10 cellular contexts compared by ENCODE assay signal in genomic region chr1:67793562-67793961, GRCh38. TPM values are rescaled to one million over a fixed set of nuclear protein-coding genes. Genes with fewer than 3 reads are reported as not detected.
A peak's percentile ranks its signal among the peaks of the same experiment; 100 is the strongest.
DNase-seq lines count a peak whose midpoint lies in the region; TF ChIP-seq lines count a peak whose summit lies in the region.
"Had no signal": no experiment of that assay in that cellular context is flagged by ENCODE, and none has a peak within 500 bp of the region (broad histone marks: within the 10 kb centered on the region; RNA-seq: fewer than 3 reads in every experiment).

No MANE protein-coding gene starts in this region.

- POLR2A ChIA-PET in HEK293T (lab: Yijun Ruan, JAX) = no interaction called here

- peak overlapping the region; percentile 29; the same call in 1 of the 2 replicates for H3K4me3 ChIP-seq in WI38 (ENCODE audit: low read depth, low read length)

- TF ChIP-seq CTCF in WI38 (IDR thresholded peaks at IDR 0.05; ENCODE audit: low read depth, low read length) = no peak
- no peak for TF ChIP-seq CTCF in GM10266 (IDR thresholded peaks at IDR 0.05; ENCODE audit: control insufficient read depth, insufficient read depth, low read depth, missing control alignments)

- CTCF ChIA-PET in HEK293T (lab: Yijun Ruan, JAX) = no interaction called here

- DNase-seq in Daoy (ENCODE audit: low read depth) (peak; percentile 23), fibroblast of peridontal ligament (ENCODE audit: extremely low read depth) (peak; percentile 72), renal cortical epithelial cell (ENCODE audit: low read depth) (peak; percentile 77), SW480 (ENCODE audit: low spot score) (no peak), GM10266 (ENCODE audit: extremely low spot score) (no peak), HEK293T (ENCODE audit: extremely low spot score) (no peak), NAMALWA (ENCODE audit: low spot score) (no peak)
- DNase-seq: SIG-M5; stimulated activated CD4-positive, alpha-beta T cell treated with anti-CD3 and anti-CD28 coated beads, Interleukin-4, amount 100 ng/mL, for 4 hours had no signal

TF ChIP-seq in HEK293T, 16 proteins besides CTCF, POLR2A, EP300 and RAD21:
- no peak for TF ChIP-seq TARDBP (IDR thresholded peaks at IDR 0.05)
- TF ChIP-seq NFRKB (IDR thresholded peaks at IDR 0.05) = no peak
- TF ChIP-seq ZNF384 (IDR thresholded peaks at IDR 0.05) = no peak
- no peak for TF ChIP-seq FOXM1 (IDR thresholded peaks at IDR 0.05; ENCODE audit: borderline replicate concordance)
- no peak for TF ChIP-seq ARNT (IDR thresholded peaks at IDR 0.05)
- TF ChIP-seq ELF4 (IDR thresholded peaks at IDR 0.05) = no peak
- TF ChIP-seq LEF1 (IDR thresholded peaks at IDR 0.05; ENCODE audit: borderline replicate concordance) = no peak
- no peak for TF ChIP-seq PKNOX1 (IDR thresholded peaks at IDR 0.05)
- TF ChIP-seq CTBP1 (IDR thresholded peaks at IDR 0.05; ENCODE audit: borderline replicate concordance) = no peak
- TF ChIP-seq FOXK2 (IDR thresholded peaks at IDR 0.05) = no peak
- no peak for TF ChIP-seq SUZ12 (IDR thresholded peaks at IDR 0.05)
- no peak for TF ChIP-seq HDGF (IDR thresholded peaks at IDR 0.05; ENCODE audit: borderline replicate concordance)
- TF ChIP-seq FOXA1 (IDR thresholded peaks at IDR 0.05) = no peak
- no peak for TF ChIP-seq BHLHE40 (IDR thresholded peaks at IDR 0.05; ENCODE audit: borderline replicate concordance)
- no peak for TF ChIP-seq L3MBTL2 (conservative IDR thresholded peaks at IDR 0.05)
- TF ChIP-seq SP1 (IDR thresholded peaks at IDR 0.05) = no peak

RNA-seq across cellular contexts. Expression of gene GNG12, which starts 39.7 kb away (rescaled TPM):
- 209 and 231 TPM in 2 replicates for total RNA-seq in Daoy (2014; rRNA removed; shearing (Covaris generic))
- 207 and 230 TPM in 2 replicates for total RNA-seq in renal cortical epithelial cell

Comparison
In these comparisons a context has a peak if more than half of its experiments do, and no peak if none do; other contexts are left out.
1. DNase-seq: peak in Daoy (single experiment), fibroblast of peridontal ligament (single experiment) and renal cortical epithelial cell (single experiment); none in SW480 (single experiment), GM10266 (single experiment), HEK293T (single experiment) and NAMALWA (single experiment).